In genomic region chr6:33123732-33124524, GRCh38 we compare ENCODE assay signal across 9 cellular contexts. TPM values are rescaled to one million over a fixed set of nuclear protein-coding genes. Genes with fewer than 3 reads are reported as not detected.
A peak's percentile ranks its signal among the peaks of the same experiment; 100 is the strongest.
DNase-seq lines count a peak whose midpoint lies in the region; ATAC-seq and TF ChIP-seq lines count a peak whose summit lies in the region.
"Had no signal": no experiment of that assay in that cellular context is flagged by ENCODE, and none has a peak within 500 bp of the region (broad histone marks: within the 10 kb centered on the region; RNA-seq: fewer than 3 reads in every experiment).

No MANE protein-coding gene starts in this region.

- H3K27me3 ChIP-seq in effector memory CD4-positive, alpha-beta T cell (replicated peaks; ENCODE audit: control insufficient read depth, insufficient read depth, low read length, poor library complexity, severe bottlenecking) = no peaks in the 10 kb centered on the region

- H3K9me3 ChIP-seq in effector memory CD4-positive, alpha-beta T cell (ENCODE audit: control insufficient read depth, low read length) = peaks cover 3% of the 10 kb centered on the region

- no peak for ATAC-seq in GM21528 (IDR thresholded peaks at IDR 0.05; ENCODE audit: low FRiP score, unreplicated experiment)

- peak; percentile 53 for TF ChIP-seq CTCF in fibroblast of the aortic adventitia (IDR thresholded peaks at IDR 0.05; ENCODE audit: insufficient read depth, low read length)

- H3K4me3 ChIP-seq in fibroblast of the aortic adventitia (ENCODE audit: low read depth, low read length) = no peak overlapping the region
- H3K4me3 ChIP-seq in effector memory CD4-positive, alpha-beta T cell (ENCODE audit: insufficient read depth, low read depth, low read length, poor library complexity, severe bottlenecking) = no peak overlapping the region

- in situ Hi-C loops in SK-MEL-5 (cut with HindIII; ENCODE audit: low pct_unique_long_range_greater_than_20kb, low sequenced_read_pairs) = no loop called here

- DNase-seq in NOMO-1 (lab: John Stamatoyannopoulos, UW; ENCODE audit: unreplicated experiment in 2 of 2) (peak; percentile 32 to 58), NOMO-1 treated with dmso at 0.1 percent for 144 hours (lab: John Stamatoyannopoulos, UW; ENCODE audit: unreplicated experiment) (no peak), Kasumi-1 (lab: John Stamatoyannopoulos, UW) (peak; percentile 53 to 74), SK-MEL-5 (ENCODE audit: low read depth, low spot score) (peak; percentile 85), fibroblast of the aortic adventitia (ENCODE audit: low read depth) (peak; percentile 47), superior temporal gyrus (ENCODE audit: extremely low spot score) (peak; percentile 38)
- DNase-seq in effector memory CD4-positive, alpha-beta T cell = no peak

- no peaks in the 10 kb centered on the region for H3K4me1 ChIP-seq in effector memory CD4-positive, alpha-beta T cell (ENCODE audit: control insufficient read depth, insufficient read depth, low read length, poor library complexity, severe bottlenecking)

- H3K27ac ChIP-seq in effector memory CD4-positive, alpha-beta T cell (ENCODE audit: insufficient read depth, low read length, poor library complexity, severe bottlenecking) = no peak overlapping the region

- H3K36me3 ChIP-seq in effector memory CD4-positive, alpha-beta T cell (ENCODE audit: control insufficient read depth, insufficient read depth, low read length) = no peaks in the 10 kb centered on the region

RNA-seq across cellular contexts. Expression of gene HLA-DPB1, which starts 48.1 kb away (rescaled TPM):
- 1.7 and 3.5 TPM in 2 replicates for total RNA-seq in SK-MEL-5 (2014; rRNA removed; shearing (Covaris generic))
- polyA plus RNA-seq in SK-MEL-5 (2015; cell fraction: cytosol; rRNA removed) = 4.2 and 6.6 TPM in 2 replicates
- polyA plus RNA-seq in SK-MEL-5 (2015; cell fraction: nucleus; rRNA removed) = 3.8 and 4.7 TPM in 2 replicates
- 0.27 and 3.8 TPM in 2 replicates for total RNA-seq in fibroblast of the aortic adventitia (ENCODE audit: low replicate concordance)
- total RNA-seq: Caco-2 had no signal

RNA-seq across cellular contexts. Expression of gene HLA-DPA1, which starts 50.5 kb away (rescaled TPM):
- total RNA-seq in SK-MEL-5 (2014; rRNA removed; shearing (Covaris generic)) = 7.1 and 8.7 TPM in 2 replicates
- polyA plus RNA-seq in SK-MEL-5 (2015; cell fraction: cytosol; rRNA removed) = 28.7 and 38.0 TPM in 2 replicates
- polyA plus RNA-seq in SK-MEL-5 (2015; cell fraction: nucleus; rRNA removed) = 12.5 and 14.2 TPM in 2 replicates
- total RNA-seq in fibroblast of the aortic adventitia (ENCODE audit: low replicate concordance) = 0.18 and 1.8 TPM in 2 replicates
- total RNA-seq: Caco-2 had no signal

Comparison
In these comparisons a context has a peak if more than half of its experiments do, and no peak if none do; other contexts are left out.
1. DNase-seq: peak in NOMO-1 (2 of 2), Kasumi-1 (2 of 2), SK-MEL-5 (single experiment), fibroblast of the aortic adventitia (single experiment) and superior temporal gyrus (single experiment); none in NOMO-1 treated with dmso at 0.1 percent for 144 hours (single experiment) and effector memory CD4-positive, alpha-beta T cell (0 of 3).